ENCODE assay signal across 31 cellular contexts in genomic region chr3:16385151-16385550, GRCh38.
"Had no signal": no experiment of that assay in that cellular context is flagged by ENCODE, and none has a peak within 500 bp of the region (broad histone marks: within the 10 kb centered on the region; RNA-seq: fewer than 3 reads in every experiment).

No MANE protein-coding gene starts in this region.

- H3K36me3 Mint-ChIP-seq: memory B cell had no signal

- H3K27ac ChIP-seq: brain microvascular endothelial cell, gastrocnemius medialis, hepatocyte, pancreas, psoas muscle, stomach, thyroid gland, upper lobe of left lung, vagina, VCaP had no signal

- H3K4me2 ChIP-seq: hepatocyte had no signal

- DNase-seq: activated CD4-positive, alpha-beta T cell treated with anti-CD3 and anti-CD28 coated beads for 4 hours; activated CD4-positive, alpha-beta T cell treated with anti-CD3 and anti-CD28 coated beads, Interleukin-2, amount 50 U/mL, for 4 hours; activated CD8-positive, alpha-beta memory T cell treated with anti-CD3 and anti-CD28 coated beads, Interleukin-2, amount 50 U/mL, for 48 hours; activated gamma-delta T cell treated with Interleukin-2 at 50 U/mL for 16 hours; activated T-cell treated with anti-CD3 and anti-CD28 coated beads, Interleukin-2, amount 50 U/mL, for 24 hours; brain microvascular endothelial cell; cortex of kidney; gastrocnemius medialis; left colon; midbrain; naive thymus-derived CD4-positive, alpha-beta T cell; pancreas; psoas muscle; sigmoid colon; small intestine; stimulated activated CD4-positive, alpha-beta T cell treated with anti-CD3 and anti-CD28 coated beads, Interleukin-1b, Interleukin-23, amount 100 ng/mL, for 48 hours; stimulated activated CD4-positive, alpha-beta T cell treated with anti-CD3 and anti-CD28 coated beads, Interleukin-4, amount 100 ng/mL, for 4 hours; stimulated activated CD8-positive, alpha-beta memory T cell treated with anti-CD3 and anti-CD28 coated beads, Interleukin-4, amount 100 ng/mL, for 48 hours; stomach; T-cell; T-helper 9 cell; thyroid gland; upper lobe of left lung had no signal

- H3K27me3 ChIP-seq: brain microvascular endothelial cell, gastrocnemius medialis, hepatocyte, pancreas, sigmoid colon, stomach, thyroid gland, upper lobe of left lung, vagina had no signal

- H3K36me3 ChIP-seq: gastrocnemius medialis, pancreas, sigmoid colon, stomach, thyroid gland, upper lobe of left lung, vagina had no signal

- H3K4me3 ChIP-seq: gastrocnemius medialis, hepatocyte, pancreas, psoas muscle, sigmoid colon, stomach, thyroid gland, upper lobe of left lung, vagina had no signal

- H3K4me1 ChIP-seq: pancreas, psoas muscle, sigmoid colon, stomach had no signal

- H3K79me2 ChIP-seq: hepatocyte had no signal

- H3K27ac Mint-ChIP-seq: activated naive CD4-positive, alpha-beta T cell treated with anti-CD3 and anti-CD28 coated beads, Interleukin-2, amount 50 U/mL, for 72 hours; activated T-cell treated with anti-CD3 and anti-CD28 coated beads, Interleukin-2, amount 50 U/mL, for 24 hours; memory B cell; stimulated activated memory B cell treated with anti-CD40 and anti-IgM and Interleukin-4, amounts not matched to agents 10 μg/mL and 1 μg/mL and 100 μg/mL, for 72 hours; T-cell had no signal

- H3K9me3 ChIP-seq: gastrocnemius medialis, pancreas, psoas muscle, sigmoid colon, stomach, thyroid gland, upper lobe of left lung, vagina had no signal

- ATAC-seq: activated naive CD4-positive, alpha-beta T cell treated with anti-CD3 and anti-CD28 coated beads, Interleukin-2, amount 50 U/mL, for 72 hours; activated T-helper 17 cell treated with anti-CD3 and anti-CD28 coated beads, Interleukin-2, amount 50 U/mL, for 72 hours; esophagus mucosa; gastrocnemius medialis; left colon; naive thymus-derived CD4-positive, alpha-beta T cell; pancreas; psoas muscle; stimulated activated memory B cell treated with anti-CD40 and anti-IgM and Interleukin-4, amounts not matched to agents 10 μg/mL and 1 μg/mL and 100 μg/mL, for 72 hours; T-cell had no signal

- H2AFZ ChIP-seq: hepatocyte had no signal

- H3K27me3 Mint-ChIP-seq: activated T-cell treated with anti-CD3 and anti-CD28 coated beads, Interleukin-2, amount 50 U/mL, for 24 hours; activated T-helper 17 cell treated with anti-CD3 and anti-CD28 coated beads, Interleukin-2, amount 50 U/mL, for 72 hours; naive thymus-derived CD4-positive, alpha-beta T cell; stimulated activated memory B cell treated with anti-CD40 and anti-IgM and Interleukin-4, amounts not matched to agents 10 μg/mL and 1 μg/mL and 100 μg/mL, for 72 hours; T-cell had no signal

- H3K9me3 Mint-ChIP-seq: activated T-cell treated with anti-CD3 and anti-CD28 coated beads, Interleukin-2, amount 50 U/mL, for 24 hours; memory B cell had no signal

- H3K4me3 Mint-ChIP-seq: activated T-cell treated with anti-CD3 and anti-CD28 coated beads, Interleukin-2, amount 50 U/mL, for 24 hours; activated T-helper 17 cell treated with anti-CD3 and anti-CD28 coated beads, Interleukin-2, amount 50 U/mL, for 72 hours; memory B cell; naive thymus-derived CD4-positive, alpha-beta T cell; stimulated activated memory B cell treated with anti-CD40 and anti-IgM and Interleukin-4, amounts not matched to agents 10 μg/mL and 1 μg/mL and 100 μg/mL, for 72 hours; T-cell had no signal
